In genomic region chr19:47613165-47614146, GRCh38 we compare ENCODE assay signal across 10 cellular contexts. TPM values are rescaled to one million over a fixed set of nuclear protein-coding genes. Genes with fewer than 3 reads are reported as not detected.
DNase-seq lines count a peak whose midpoint lies in the region; ATAC-seq and TF ChIP-seq lines count a peak whose summit lies in the region.
"Had no signal": no experiment of that assay in that cellular context is flagged by ENCODE, and none has a peak within 500 bp of the region (broad histone marks: within the 10 kb centered on the region; RNA-seq: fewer than 3 reads in every experiment).

No MANE protein-coding gene starts in this region.

- peak; percentile 82 for DNase-seq in EL
- peak; percentile 73 for DNase-seq in retina
- no peak for DNase-seq in WERI-Rb-1
- DNase-seq in germinal center (ENCODE audit: low spot score): no peak
- DNase-seq: activated naive CD4-positive, alpha-beta T cell treated with anti-CD3 and anti-CD28 coated beads, Interleukin-2, amount 10 ng/mL, durations not matched to agents 7 days and 5 days; stimulated activated naive CD8-positive, alpha-beta T cell treated with anti-CD3 and anti-CD28 coated beads, Interleukin-15, Interleukin-2, amounts not matched to agents 100 U/mL and 50 U/mL, for 24 hours had no signal

- peak; percentile 79 for ATAC-seq in SK-N-SH treated with all-trans-retinoic acid at 6 μM for 48 hours
- ATAC-seq in gastroesophageal sphincter: no peak
- no peak for ATAC-seq in HG03097 (IDR thresholded peaks at IDR 0.05; ENCODE audit: low FRiP score, unreplicated experiment)
- no peak for ATAC-seq in HG02870 (IDR thresholded peaks at IDR 0.05; ENCODE audit: unreplicated experiment)
- ATAC-seq: stimulated activated naive CD8-positive, alpha-beta T cell treated with anti-CD3 and anti-CD28 coated beads, Interleukin-15, Interleukin-2, amounts not matched to agents 100 U/mL and 50 U/mL, for 24 hours had no signal

- H3K27ac ChIP-seq in gastroesophageal sphincter (peak overlapping the region; percentile 4 to 99 (median 89)), WERI-Rb-1 (no peak overlapping the region)

- TF ChIP-seq EP300 in gastroesophageal sphincter (IDR thresholded peaks at IDR 0.05): no peak

- no peaks in the 10 kb centered on the region for H3K36me3 ChIP-seq in gastroesophageal sphincter
- H3K36me3 ChIP-seq in WERI-Rb-1: peaks cover 14% of the 10 kb centered on the region

- H3K4me3 ChIP-seq in gastroesophageal sphincter: peak overlapping the region in 1 of 2 donors; percentile 3
- no peak overlapping the region for H3K4me3 ChIP-seq in WERI-Rb-1 (ENCODE audit: low read depth, low read length)

- TF ChIP-seq CTCF in gastroesophageal sphincter (IDR thresholded peaks at IDR 0.05): peak in 1 of 4 experiments; percentile 22
- TF ChIP-seq CTCF in WERI-Rb-1 (IDR thresholded peaks at IDR 0.05; ENCODE audit: low read depth, low read length): no peak

- 32% methylated on average over 8 of the region's 16 CpGs for WGBS in gastroesophageal sphincter (ENCODE audit: low coverage in 1 of 2), 2 donors

- H3K4me1 ChIP-seq in gastroesophageal sphincter: peaks cover 7 to 71% (median 37%) of the 10 kb centered on the region in 3 donors

- no peaks in the 10 kb centered on the region for H3K9me3 ChIP-seq in gastroesophageal sphincter
- H3K9me3 ChIP-seq in WERI-Rb-1 (ENCODE audit: severe bottlenecking): no peaks in the 10 kb centered on the region

- H3K27me3 ChIP-seq in gastroesophageal sphincter (no peaks in the 10 kb centered on the region), WERI-Rb-1 (ENCODE audit: insufficient read depth, low read depth, severe bottlenecking) (no peaks in the 10 kb centered on the region)

- no peak for TF ChIP-seq POLR2A in gastroesophageal sphincter (IDR thresholded peaks at IDR 0.05)

TF ChIP-seq in SK-N-SH treated with all-trans-retinoic acid at 6 μM for 48 hours, 23 proteins besides CTCF, POLR2A, EP300 and RAD21:
- TF ChIP-seq ZFP30 (CRISPR knock-in tag; IDR thresholded peaks at IDR 0.05) (peak; percentile 88), ISL1 (CRISPR knock-in tag; IDR thresholded peaks at IDR 0.05) (0 out of 2 replicates have a peak, but pooled peaks have one; percentile 9), ARNTL (CRISPR knock-in tag; IDR thresholded peaks at IDR 0.05; ENCODE audit: borderline replicate concordance, low read depth) (no peak), ZFP3 (CRISPR knock-in tag; IDR thresholded peaks at IDR 0.05) (no peak), TSHZ2 (CRISPR knock-in tag; IDR thresholded peaks at IDR 0.05) (no peak), GLIS3 (CRISPR knock-in tag; IDR thresholded peaks at IDR 0.05) (no peak), ZC3H10 (CRISPR knock-in tag; IDR thresholded peaks at IDR 0.05) (no peak)

RNA-seq across cellular contexts. Expression of gene BICRA, which starts 4.5 kb away (rescaled TPM):
- total RNA-seq in gastroesophageal sphincter: 10 to 100 TPM in 2 of 4 donors, 1 to 10 TPM in 2; 6.5 to 29.1 (median 11.5) TPM

RNA-seq across cellular contexts. Expression of gene ZNF541, which starts 40.5 kb away (rescaled TPM):
- under 1 TPM in 1 of 4 donors, not detected in 3; 0.05 TPM for total RNA-seq in gastroesophageal sphincter

Comparison
In these comparisons a context has a peak if more than half of its experiments do, and no peak if none do; other contexts are left out.
1. DNase-seq: peak in EL (single experiment) and retina (single experiment); none in WERI-Rb-1 (single experiment) and germinal center (single experiment).